Comparison of ENCODE assay signal across 8 cellular contexts in the genomic region with DNA sequence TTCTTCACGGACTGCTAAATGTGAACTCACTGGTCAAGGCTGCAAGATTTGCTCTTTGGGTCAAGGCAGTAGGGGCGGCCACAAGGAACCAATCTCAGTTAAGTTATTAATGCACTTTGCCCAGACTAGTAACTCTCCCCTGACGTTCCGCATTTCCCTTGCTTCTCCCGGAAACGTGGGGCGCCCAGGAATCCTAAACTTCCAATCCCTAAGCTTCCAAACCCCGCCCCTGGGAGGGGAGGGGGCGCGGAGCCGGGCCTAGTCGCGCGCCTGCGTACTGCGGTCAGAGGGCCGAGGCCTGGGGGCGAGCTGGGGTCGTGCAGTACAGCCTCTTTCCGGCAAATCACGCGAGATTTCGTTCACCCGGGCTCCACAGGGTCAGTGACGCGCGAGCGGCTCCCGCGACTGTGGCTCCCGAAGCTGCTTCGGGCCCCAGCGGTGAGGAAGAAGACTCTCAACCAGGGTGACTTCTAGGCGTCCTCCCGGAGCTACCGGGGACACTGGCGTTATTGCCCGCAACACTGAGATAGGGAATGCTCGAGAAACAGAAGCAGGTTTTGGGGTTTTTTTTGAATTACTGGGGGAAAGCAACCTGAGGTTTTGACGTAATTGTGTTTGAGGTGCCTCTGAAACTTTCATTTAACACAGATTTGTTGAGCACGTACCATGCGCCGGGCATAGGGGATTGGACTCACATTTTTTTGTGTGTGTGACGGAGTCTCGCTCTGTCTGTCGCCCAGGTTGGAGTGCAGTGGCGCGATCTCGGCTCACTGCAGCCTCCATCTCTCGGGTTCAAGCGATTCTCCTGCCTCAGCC. TPM values are rescaled to one million over a fixed set of nuclear protein-coding genes. Genes with fewer than 3 reads are reported as not detected.
A peak's percentile ranks its signal among the peaks of the same experiment; 100 is the strongest.
DNase-seq lines count a peak whose midpoint lies in the region; ATAC-seq and TF ChIP-seq lines count a peak whose summit lies in the region.

A gene (plus strand): TSS at position 265 of the 816 bp plus-strand sequence. CDS start 7,032 bp downstream, outside the sequence.

- TF ChIP-seq RAD21 in neural cell (conservative IDR thresholded peaks at IDR 0.05): peak; percentile 45

- H3K9me3 ChIP-seq in H9 (ENCODE audit: control insufficient read depth, low read depth, low read length) (no peaks in the 10 kb centered on the region), MM.1S (replicated peaks; ENCODE audit: insufficient read depth, low read length) (no peaks in the 10 kb centered on the region), neural cell (ENCODE audit: low read length) (no peaks in the 10 kb centered on the region)

- peaks cover 8% of the 10 kb centered on the region for H3K23me2 ChIP-seq in H9 (ENCODE audit: insufficient read length, low read depth, low read length, poor library complexity, severe bottlenecking)

- H3K23ac ChIP-seq in H9 (ENCODE audit: insufficient read length, low read depth, low read length): no peak within 1 kb of the TSS

- no peak within 1 kb of the TSS for H4K8ac ChIP-seq in H9 (replicated peaks; ENCODE audit: insufficient read length, low read depth, low read length)

- peak within 1 kb of the TSS; percentile 40 for H2BK120ac ChIP-seq in H9 (ENCODE audit: low read depth, low read length, poor library complexity, severe bottlenecking)

- no peak within 1 kb of the TSS for H2AK5ac ChIP-seq in H9 (ENCODE audit: insufficient read length, low read length)

- H3K9me2 ChIP-seq in MM.1S (replicated peaks; ENCODE audit: insufficient read depth, low read length) (no peaks in the 10 kb centered on the region), neural cell (ENCODE audit: insufficient read depth, low read length) (no peaks in the 10 kb centered on the region)

- peaks cover 4% of the 10 kb centered on the region; the same call in 1 of the 2 replicates for H3K4me1 ChIP-seq in H9 (ENCODE audit: insufficient read depth, low read length)
- H3K4me1 ChIP-seq in MM.1S (ENCODE audit: low read length): no peaks in the 10 kb centered on the region

- peak within 1 kb of the TSS; percentile 5 for H3K27ac ChIP-seq in H9 (ENCODE audit: insufficient read length, low read depth, low read length)
- H3K27ac ChIP-seq in MM.1S (ENCODE audit: low read length): peak within 1 kb of the TSS; percentile 37; the same call in 1 of the 2 replicates
- peak within 1 kb of the TSS; percentile 65 for H3K27ac ChIP-seq in neural cell (ENCODE audit: low read length)

- peak within 1 kb of the TSS; percentile 66 for H3K18ac ChIP-seq in H9 (ENCODE audit: insufficient read length, low read depth, low read length)

- H3K9ac ChIP-seq in H9 (ENCODE audit: extremely low read depth, insufficient read length, low read length): peak within 1 kb of the TSS; percentile 78
- peak within 1 kb of the TSS; percentile 52 for H3K9ac ChIP-seq in MM.1S (ENCODE audit: low read length)
- peak within 1 kb of the TSS; percentile 78 for H3K9ac ChIP-seq in neural cell (ENCODE audit: low read length)

- H3K56ac ChIP-seq in H9 (ENCODE audit: insufficient read length, low read depth, low read length): no peak within 1 kb of the TSS

- no peak within 1 kb of the TSS for H2BK20ac ChIP-seq in H9 (ENCODE audit: low read depth, low read length, poor library complexity, severe bottlenecking)

- H3K36me3 ChIP-seq in MM.1S (replicated peaks; ENCODE audit: insufficient read depth, low read length): no peaks in the 10 kb centered on the region
- no peaks in the 10 kb centered on the region for H3K36me3 ChIP-seq in neural cell (ENCODE audit: insufficient read depth, low read length)

- H3K36me3 Mint-ChIP-seq in H9 (ENCODE audit: insufficient read depth in 1 of 3, low read depth in 3 of 3): peaks cover 0 to 2% (median 0%) of the 10 kb centered on the region in 3 experiments; a peak in 1 of 7 replicates

- H2BK15ac ChIP-seq in H9 (ENCODE audit: low read depth, low read length): no peak within 1 kb of the TSS

- peak within 1 kb of the TSS; percentile 70 for H3K4me2 ChIP-seq in H9 (ENCODE audit: insufficient read depth, insufficient read length, low read length)
- peak within 1 kb of the TSS; percentile 69 for H3K4me2 ChIP-seq in MM.1S (ENCODE audit: low read depth, low read length)
- peak within 1 kb of the TSS; percentile 59 for H3K4me2 ChIP-seq in neural cell (ENCODE audit: low read length)

- no peak for TF ChIP-seq CTCF in H9 (conservative IDR thresholded peaks at IDR 0.05)
- no peak for TF ChIP-seq CTCF in MM.1S (IDR thresholded peaks at IDR 0.05; ENCODE audit: low read length)
- no peak for TF ChIP-seq CTCF in fibroblast of villous mesenchyme (IDR thresholded peaks at IDR 0.05; ENCODE audit: insufficient read depth, low read depth, low read length)
- TF ChIP-seq CTCF in neural cell (IDR thresholded peaks at IDR 0.05; ENCODE audit: poor library complexity, severe bottlenecking): peak; percentile 49

- no peaks in the 10 kb centered on the region for H3K27me3 Mint-ChIP-seq in H9 (ENCODE audit: low read depth)
- no peaks in the 10 kb centered on the region for H3K27me3 Mint-ChIP-seq in stimulated activated naive CD8-positive, alpha-beta T cell treated with anti-CD3 and anti-CD28 coated beads, Interleukin-15, amount 100 ng/mL, for 72 hours

- H4K20me1 ChIP-seq in H9 (ENCODE audit: control insufficient read depth, insufficient read depth, insufficient read length) (no peaks in the 10 kb centered on the region), MM.1S (ENCODE audit: insufficient read depth, low read length) (no peaks in the 10 kb centered on the region), neural cell (ENCODE audit: insufficient read depth) (no peaks in the 10 kb centered on the region)

- no peak within 1 kb of the TSS for H4K91ac ChIP-seq in H9 (ENCODE audit: insufficient read length, low read depth, low read length)

- H3K27me3 ChIP-seq in H9 (ENCODE audit: insufficient read depth, low read length) (no peaks in the 10 kb centered on the region), MM.1S (replicated peaks; ENCODE audit: insufficient read depth, low read length) (no peaks in the 10 kb centered on the region), neural cell (ENCODE audit: insufficient read depth, low read depth, low read length) (no peaks in the 10 kb centered on the region)

- peaks cover 9 to 21% of the 10 kb centered on the region in 2 experiments for H3K4me1 Mint-ChIP-seq in H9
- H3K4me1 Mint-ChIP-seq in stimulated activated naive CD8-positive, alpha-beta T cell treated with anti-CD3 and anti-CD28 coated beads, Interleukin-15, amount 100 ng/mL, for 72 hours: peaks cover 28% of the 10 kb centered on the region

- H3K79me1 ChIP-seq in H9 (ENCODE audit: insufficient read depth, low read depth, low read length, poor library complexity, severe bottlenecking): peaks cover 2% of the 10 kb centered on the region

- WGBS in H9 (ENCODE audit: extremely low coverage, insufficient read length, low lambda C conversion rate): no CpG with 5 or more reads among the region's 51 CpGs

- H3K9me3 Mint-ChIP-seq in H9: no peaks in the 10 kb centered on the region; a peak in 1 of 5 replicates
- no peaks in the 10 kb centered on the region for H3K9me3 Mint-ChIP-seq in stimulated activated naive CD8-positive, alpha-beta T cell treated with anti-CD3 and anti-CD28 coated beads, Interleukin-15, amount 100 ng/mL, for 72 hours

- H3T11ph ChIP-seq in H9 (ENCODE audit: low read length): no peak within 1 kb of the TSS

- H2BK12ac ChIP-seq in H9 (ENCODE audit: insufficient read length, low read depth, low read length): no peak within 1 kb of the TSS

- no peak within 1 kb of the TSS for H4K5ac ChIP-seq in H9 (ENCODE audit: insufficient read length, low read depth, low read length)

- H3K4ac ChIP-seq in H9 (ENCODE audit: low read depth, low read length): no peak within 1 kb of the TSS; the same call in 1 of the 2 replicates

- H3K79me2 ChIP-seq in H9 (ENCODE audit: insufficient read depth, low read length) (no peaks in the 10 kb centered on the region), MM.1S (ENCODE audit: low read length) (no peaks in the 10 kb centered on the region), neural cell (replicated peaks; ENCODE audit: insufficient read depth, low read length) (no peaks in the 10 kb centered on the region)

- H2BK5ac ChIP-seq in H9 (ENCODE audit: insufficient read length, low read length): no peak within 1 kb of the TSS

- H3K4me3 ChIP-seq in MM.1S (ENCODE audit: low read length): peak within 1 kb of the TSS; percentile 66
- H3K4me3 ChIP-seq in fibroblast of villous mesenchyme (ENCODE audit: low read depth, low read length): peak within 1 kb of the TSS; percentile 68
- H3K4me3 ChIP-seq in neural cell (ENCODE audit: low read length): peak within 1 kb of the TSS; percentile 70

- TF ChIP-seq EP300 in neural cell (conservative IDR thresholded peaks at IDR 0.05; ENCODE audit: poor library complexity, severe bottlenecking): peak; percentile 27

- H2AFZ ChIP-seq in H9 (ENCODE audit: low read length): peak within 1 kb of the TSS; percentile 63
- peak within 1 kb of the TSS; percentile 87 for H2AFZ ChIP-seq in MM.1S (ENCODE audit: low read length)
- peak within 1 kb of the TSS; percentile 87 for H2AFZ ChIP-seq in neural cell (ENCODE audit: low read depth, low read length)

- H3F3A ChIP-seq in MM.1S (ENCODE audit: insufficient read depth, low read length): no peaks in the 10 kb centered on the region
- H3F3A ChIP-seq in neural cell (ENCODE audit: insufficient read depth, low read length, poor library complexity, severe bottlenecking): no peaks in the 10 kb centered on the region

- peak; percentile 98 for ATAC-seq in stimulated activated naive CD8-positive, alpha-beta T cell treated with anti-CD3 and anti-CD28 coated beads, Interleukin-15, amount 100 ng/mL, for 72 hours

- DNase-seq in EL: peak; percentile 99
- DNase-seq in H9: peak; percentile 99
- peak; percentile 59 for DNase-seq in MM.1S
- DNase-seq in SHP77 treated with DMSO at 0.1 percent for 48 hours (lab: John Stamatoyannopoulos, UW): peak; percentile 89
- DNase-seq in activated gamma-delta T cell treated with Interleukin-2 at 50 U/mL for 16 hours: peak; percentile 88
- DNase-seq in fibroblast of villous mesenchyme (ENCODE audit: low read depth): peak; percentile 99
- peak; percentile 88 to 93 for DNase-seq in stimulated activated naive CD8-positive, alpha-beta T cell treated with anti-CD3 and anti-CD28 coated beads, Interleukin-15, amount 100 ng/mL, for 72 hours

- peak within 1 kb of the TSS; percentile 89; the same call in 1 of the 2 replicates for H3K14ac ChIP-seq in H9 (ENCODE audit: insufficient read depth, low read length)

- peak within 1 kb of the TSS; percentile 99 to 100 (median 99) for H3K27ac Mint-ChIP-seq in H9
- H3K27ac Mint-ChIP-seq in stimulated activated naive CD8-positive, alpha-beta T cell treated with anti-CD3 and anti-CD28 coated beads, Interleukin-15, amount 100 ng/mL, for 72 hours: peak within 1 kb of the TSS; percentile 99

- H3K4me3 Mint-ChIP-seq in H9: peak within 1 kb of the TSS; percentile 97 to 98
- peak within 1 kb of the TSS; percentile 98 for H3K4me3 Mint-ChIP-seq in stimulated activated naive CD8-positive, alpha-beta T cell treated with anti-CD3 and anti-CD28 coated beads, Interleukin-15, amount 100 ng/mL, for 72 hours

RNA-seq across cellular contexts. Expression of the gene that starts here (rescaled TPM):
- 5.5 and 6.7 TPM in 2 replicates for total RNA-seq in H9 (2021)
- 4.8 and 5.6 TPM in 2 replicates for total RNA-seq in fibroblast of villous mesenchyme
- 7.2 and 8.4 TPM in 2 replicates for polyA plus RNA-seq in neural cell
- 6.1 and 7.5 TPM in 2 replicates for polyA minus RNA-seq in neural cell

Comparison
In these comparisons a context has a peak if more than half of its experiments do, and no peak if none do; other contexts are left out.
1. Peak in every context shown above with its lines: DNase-seq, ATAC-seq, H3K4me3 ChIP-seq and H3K27ac ChIP-seq.
2. H3K27ac ChIP-seq: peak in every context shown above with its lines; median percentile 65 in neural cell; 37 in MM.1S; 5 in H9.